ENCODE assay signal across 12 cellular contexts in genomic region chr6:163860194-163861081, GRCh38.
A peak's percentile ranks its signal among the peaks of the same experiment; 100 is the strongest.
DNase-seq lines count a peak whose midpoint lies in the region; ATAC-seq and TF ChIP-seq lines count a peak whose summit lies in the region.
"Had no signal": no experiment of that assay in that cellular context is flagged by ENCODE, and none has a peak within 500 bp of the region (broad histone marks: within the 10 kb centered on the region; RNA-seq: fewer than 3 reads in every experiment).

No MANE protein-coding gene starts in this region.

- H3K27me3 Mint-ChIP-seq in Caco-2 (ENCODE audit: insufficient read depth, unreplicated experiment) (no peaks in the 10 kb centered on the region), endodermal cell (ENCODE audit: insufficient read depth) (peaks cover 2% of the 10 kb centered on the region), nephron progenitor cell (ENCODE audit: low read depth, poor library complexity) (peaks cover 2% of the 10 kb centered on the region)

- no peaks in the 10 kb centered on the region for H3K36me3 Mint-ChIP-seq in Caco-2 (ENCODE audit: insufficient read depth, unreplicated experiment)
- H3K36me3 Mint-ChIP-seq in endodermal cell (ENCODE audit: low read depth) = no peaks in the 10 kb centered on the region
- peaks cover 4% of the 10 kb centered on the region for H3K36me3 Mint-ChIP-seq in nephron progenitor cell (ENCODE audit: low read depth)

- CTCF ChIA-PET in Caco-2 (lab: Charles Lee) = no interaction called here

- H3K27me3 ChIP-seq in Caco-2 (replicated peaks; ENCODE audit: control insufficient read depth, insufficient read depth, low read length) (no peaks in the 10 kb centered on the region), endodermal cell (ENCODE audit: control insufficient read depth, insufficient read depth, low read length, poor library complexity, severe bottlenecking) (no peaks in the 10 kb centered on the region)
- H3K27me3 ChIP-seq: transverse colon had no signal

- POLR2A ChIA-PET in Caco-2 (lab: Charles Lee) = no interaction called here

- no peaks in the 10 kb centered on the region for H3K36me3 ChIP-seq in Caco-2 (ENCODE audit: control insufficient read depth, insufficient read depth, low read length)
- no peaks in the 10 kb centered on the region for H3K36me3 ChIP-seq in endodermal cell (ENCODE audit: control insufficient read depth, insufficient read depth, low read length)
- H3K36me3 ChIP-seq: transverse colon had no signal

- peak; percentile 3 to 46 for DNase-seq in Caco-2
- DNase-seq in NCI-H82 treated with DMSO at 0.1 percent for 48 hours (lab: John Stamatoyannopoulos, UW; ENCODE audit: unreplicated experiment) = peak; percentile 46
- no peak for DNase-seq in endodermal cell
- DNase-seq in nephron progenitor cell = peak; percentile 18
- no peak for DNase-seq in activated CD4-positive, CD25-positive, alpha-beta regulatory T cell (lab: John Stamatoyannopoulos, UW)
- DNase-seq: activated gamma-delta T cell; NCI-H526 treated with DMSO at 0.1 percent for 48 hours; stimulated activated CD4-positive, alpha-beta T cell treated with anti-CD3 and anti-CD28 coated beads, Interleukin-2, amount 100 ng/mL, for 48 hours; transverse colon had no signal

- TF ChIP-seq CTCF in Caco-2 (IDR thresholded peaks at IDR 0.05; ENCODE audit: insufficient read depth in 1 of 2, low read depth in 1 of 2, low read length in 1 of 2, severe bottlenecking in 1 of 2, unreplicated experiment in 1 of 2) (no peak), endodermal cell (conservative IDR thresholded peaks at IDR 0.05) (no peak), nephron progenitor cell (IDR thresholded peaks at IDR 0.05) (no peak)

- no peaks in the 10 kb centered on the region for H3K9me3 Mint-ChIP-seq in Caco-2 (ENCODE audit: unreplicated experiment)
- no peaks in the 10 kb centered on the region for H3K9me3 Mint-ChIP-seq in endodermal cell
- H3K9me3 Mint-ChIP-seq in nephron progenitor cell = peaks cover 11% of the 10 kb centered on the region

- ATAC-seq in HG03442 (IDR thresholded peaks at IDR 0.05; ENCODE audit: unreplicated experiment) (no peak), GM19452 (IDR thresholded peaks at IDR 0.05; ENCODE audit: unreplicated experiment) (no peak), GM18873 (IDR thresholded peaks at IDR 0.05; ENCODE audit: low FRiP score, unreplicated experiment) (no peak)

- H3K4me3 Mint-ChIP-seq in Caco-2 (ENCODE audit: unreplicated experiment) (no peak overlapping the region), endodermal cell (no peak overlapping the region), nephron progenitor cell (no peak overlapping the region)

- H3K9me3 ChIP-seq in Caco-2 = no peaks in the 10 kb centered on the region
- no peaks in the 10 kb centered on the region for H3K9me3 ChIP-seq in endodermal cell (ENCODE audit: control insufficient read depth, low read length)
- H3K9me3 ChIP-seq: transverse colon had no signal

- intact Hi-C loops in Caco-2 (cut with micrococcal nuclease; ENCODE audit: unreplicated experiment) = no loop called here

- no peaks in the 10 kb centered on the region for H3K4me1 ChIP-seq in Caco-2
- no peaks in the 10 kb centered on the region for H3K4me1 ChIP-seq in endodermal cell (ENCODE audit: control insufficient read depth, insufficient read depth, low read length)
- H3K4me1 ChIP-seq: transverse colon had no signal

- BruUV-seq in Caco-2 (replicated peaks; lab: Mats Ljungman, UMichigan) = no TSS peak

- peak overlapping the region; percentile 25 for H3K27ac ChIP-seq in endodermal cell (ENCODE audit: low read depth, low read length)
- H3K27ac ChIP-seq: transverse colon had no signal

- no peak overlapping the region for H3K9ac ChIP-seq in endodermal cell (ENCODE audit: extremely low read depth, low read length, poor library complexity, severe bottlenecking)

- H3K4me3 ChIP-seq in Caco-2 (ENCODE audit: low read depth, low read length) (no peak overlapping the region), endodermal cell (ENCODE audit: low read length) (no peak overlapping the region)
- H3K4me3 ChIP-seq: transverse colon had no signal

- H3K4me1 Mint-ChIP-seq in Caco-2 (ENCODE audit: low read depth, unreplicated experiment) (no peaks in the 10 kb centered on the region), endodermal cell (no peaks in the 10 kb centered on the region), nephron progenitor cell (peaks cover 47% of the 10 kb centered on the region)

- WGBS in endodermal cell (ENCODE audit: insufficient coverage in 1 of 2, insufficient read length in 1 of 2), 2 experiments = 65 to 86% methylated on average over 10 to 13 of the region's 13 CpGs

- no peak overlapping the region for H3K27ac Mint-ChIP-seq in Caco-2 (ENCODE audit: unreplicated experiment)
- H3K27ac Mint-ChIP-seq in endodermal cell = no peak overlapping the region
- no peak overlapping the region for H3K27ac Mint-ChIP-seq in nephron progenitor cell

Comparison
In these comparisons a context has a peak if more than half of its experiments do, and no peak if none do; other contexts are left out.
1. DNase-seq: peak in Caco-2 (2 of 2), NCI-H82 treated with DMSO at 0.1 percent for 48 hours (single experiment) and nephron progenitor cell (single experiment); none in endodermal cell (single experiment) and activated CD4-positive, CD25-positive, alpha-beta regulatory T cell (0 of 4).